ENCODE assay signal across 1 cellular context in the genomic region with DNA sequence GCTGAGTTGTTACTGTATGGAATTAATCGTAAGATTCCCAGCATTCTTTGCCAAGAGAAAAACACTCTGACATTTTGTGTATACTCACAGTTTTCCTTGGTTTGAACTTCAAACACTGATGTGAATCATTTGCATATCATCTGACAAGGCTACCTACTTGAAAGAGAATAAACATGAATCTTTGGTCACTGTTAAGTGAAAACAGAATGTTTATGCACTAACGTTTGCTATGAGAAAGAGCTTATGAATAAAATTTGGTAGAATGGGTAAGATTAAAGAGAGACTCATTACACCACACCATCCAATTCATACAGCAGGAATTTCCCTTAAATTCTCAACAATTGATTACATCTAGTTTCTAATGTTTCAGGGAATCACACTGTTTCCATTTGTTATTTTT.
TF ChIP-seq lines count a peak whose summit lies in the region.

No MANE protein-coding gene starts in this region.

TF ChIP-seq in GM23338, 12 proteins besides CTCF, POLR2A, EP300 and RAD21 (continued from another document):
- TF ChIP-seq, protein P1, sequence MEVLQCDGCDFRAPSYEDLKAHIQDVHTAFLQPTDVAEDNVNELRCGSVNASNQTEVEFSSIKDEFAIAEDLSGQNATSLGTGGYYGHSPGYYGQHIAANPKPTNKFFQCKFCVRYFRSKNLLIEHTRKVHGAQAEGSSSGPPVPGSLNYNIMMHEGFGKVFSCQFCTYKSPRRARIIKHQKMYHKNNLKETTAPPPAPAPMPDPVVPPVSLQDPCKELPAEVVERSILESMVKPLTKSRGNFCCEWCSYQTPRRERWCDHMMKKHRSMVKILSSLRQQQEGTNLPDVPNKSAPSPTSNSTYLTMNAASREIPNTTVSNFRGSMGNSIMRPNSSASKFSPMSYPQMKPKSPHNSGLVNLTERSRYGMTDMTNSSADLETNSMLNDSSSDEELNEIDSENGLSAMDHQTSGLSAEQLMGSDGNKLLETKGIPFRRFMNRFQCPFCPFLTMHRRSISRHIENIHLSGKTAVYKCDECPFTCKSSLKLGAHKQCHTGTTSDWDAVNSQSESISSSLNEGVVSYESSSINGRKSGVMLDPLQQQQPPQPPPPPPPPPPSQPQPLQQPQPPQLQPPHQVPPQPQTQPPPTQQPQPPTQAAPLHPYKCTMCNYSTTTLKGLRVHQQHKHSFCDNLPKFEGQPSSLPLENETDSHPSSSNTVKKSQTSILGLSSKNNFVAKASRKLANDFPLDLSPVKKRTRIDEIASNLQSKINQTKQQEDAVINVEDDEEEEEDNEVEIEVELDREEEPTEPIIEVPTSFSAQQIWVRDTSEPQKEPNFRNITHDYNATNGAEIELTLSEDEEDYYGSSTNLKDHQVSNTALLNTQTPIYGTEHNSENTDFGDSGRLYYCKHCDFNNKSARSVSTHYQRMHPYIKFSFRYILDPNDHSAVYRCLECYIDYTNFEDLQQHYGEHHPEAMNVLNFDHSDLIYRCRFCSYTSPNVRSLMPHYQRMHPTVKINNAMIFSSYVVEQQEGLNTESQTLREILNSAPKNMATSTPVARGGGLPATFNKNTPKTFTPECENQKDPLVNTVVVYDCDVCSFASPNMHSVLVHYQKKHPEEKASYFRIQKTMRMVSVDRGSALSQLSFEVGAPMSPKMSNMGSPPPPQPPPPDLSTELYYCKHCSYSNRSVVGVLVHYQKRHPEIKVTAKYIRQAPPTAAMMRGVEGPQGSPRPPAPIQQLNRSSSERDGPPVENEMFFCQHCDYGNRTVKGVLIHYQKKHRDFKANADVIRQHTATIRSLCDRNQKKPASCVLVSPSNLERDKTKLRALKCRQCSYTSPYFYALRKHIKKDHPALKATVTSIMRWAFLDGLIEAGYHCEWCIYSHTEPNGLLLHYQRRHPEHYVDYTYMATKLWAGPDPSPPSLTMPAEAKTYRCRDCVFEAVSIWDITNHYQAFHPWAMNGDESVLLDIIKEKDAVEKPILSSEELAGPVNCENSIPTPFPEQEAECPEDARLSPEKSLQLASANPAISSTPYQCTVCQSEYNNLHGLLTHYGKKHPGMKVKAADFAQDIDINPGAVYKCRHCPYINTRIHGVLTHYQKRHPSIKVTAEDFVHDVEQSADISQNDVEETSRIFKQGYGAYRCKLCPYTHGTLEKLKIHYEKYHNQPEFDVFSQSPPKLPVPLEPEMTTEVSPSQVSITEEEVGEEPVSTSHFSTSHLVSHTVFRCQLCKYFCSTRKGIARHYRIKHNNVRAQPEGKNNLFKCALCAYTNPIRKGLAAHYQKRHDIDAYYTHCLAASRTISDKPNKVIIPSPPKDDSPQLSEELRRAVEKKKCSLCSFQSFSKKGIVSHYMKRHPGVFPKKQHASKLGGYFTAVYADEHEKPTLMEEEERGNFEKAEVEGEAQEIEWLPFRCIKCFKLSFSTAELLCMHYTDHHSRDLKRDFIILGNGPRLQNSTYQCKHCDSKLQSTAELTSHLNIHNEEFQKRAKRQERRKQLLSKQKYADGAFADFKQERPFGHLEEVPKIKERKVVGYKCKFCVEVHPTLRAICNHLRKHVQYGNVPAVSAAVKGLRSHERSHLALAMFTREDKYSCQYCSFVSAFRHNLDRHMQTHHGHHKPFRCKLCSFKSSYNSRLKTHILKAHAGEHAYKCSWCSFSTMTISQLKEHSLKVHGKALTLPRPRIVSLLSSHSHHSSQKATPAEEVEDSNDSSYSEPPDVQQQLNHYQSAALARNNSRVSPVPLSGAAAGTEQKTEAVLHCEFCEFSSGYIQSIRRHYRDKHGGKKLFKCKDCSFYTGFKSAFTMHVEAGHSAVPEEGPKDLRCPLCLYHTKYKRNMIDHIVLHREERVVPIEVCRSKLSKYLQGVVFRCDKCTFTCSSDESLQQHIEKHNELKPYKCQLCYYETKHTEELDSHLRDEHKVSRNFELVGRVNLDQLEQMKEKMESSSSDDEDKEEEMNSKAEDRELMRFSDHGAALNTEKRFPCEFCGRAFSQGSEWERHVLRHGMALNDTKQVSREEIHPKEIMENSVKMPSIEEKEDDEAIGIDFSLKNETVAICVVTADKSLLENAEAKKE (CRISPR knock-in tag; IDR thresholded peaks at IDR 0.05) = no peak
- no peak for TF ChIP-seq ZNF114 (CRISPR knock-in tag; IDR thresholded peaks at IDR 0.05)
- TF ChIP-seq ZNF331 (CRISPR knock-in tag; IDR thresholded peaks at IDR 0.05; ENCODE audit: low read depth) = no peak
- TF ChIP-seq EZH2phosphoT487 (IDR thresholded peaks at IDR 0.05; ENCODE audit: unreplicated experiment) = no peak
- no peak for TF ChIP-seq EZH2 (IDR thresholded peaks at IDR 0.05; ENCODE audit: low read depth, unreplicated experiment)
- no peak for TF ChIP-seq CREB1 (CRISPR knock-in tag; IDR thresholded peaks at IDR 0.05; ENCODE audit: low read depth)
- TF ChIP-seq NANOG (IDR thresholded peaks at IDR 0.05; ENCODE audit: borderline replicate concordance) = no peak
- TF ChIP-seq, protein P2, sequence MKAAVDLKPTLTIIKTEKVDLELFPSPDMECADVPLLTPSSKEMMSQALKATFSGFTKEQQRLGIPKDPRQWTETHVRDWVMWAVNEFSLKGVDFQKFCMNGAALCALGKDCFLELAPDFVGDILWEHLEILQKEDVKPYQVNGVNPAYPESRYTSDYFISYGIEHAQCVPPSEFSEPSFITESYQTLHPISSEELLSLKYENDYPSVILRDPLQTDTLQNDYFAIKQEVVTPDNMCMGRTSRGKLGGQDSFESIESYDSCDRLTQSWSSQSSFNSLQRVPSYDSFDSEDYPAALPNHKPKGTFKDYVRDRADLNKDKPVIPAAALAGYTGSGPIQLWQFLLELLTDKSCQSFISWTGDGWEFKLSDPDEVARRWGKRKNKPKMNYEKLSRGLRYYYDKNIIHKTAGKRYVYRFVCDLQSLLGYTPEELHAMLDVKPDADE (IDR thresholded peaks at IDR 0.05) = no peak
